In the genomic region with DNA sequence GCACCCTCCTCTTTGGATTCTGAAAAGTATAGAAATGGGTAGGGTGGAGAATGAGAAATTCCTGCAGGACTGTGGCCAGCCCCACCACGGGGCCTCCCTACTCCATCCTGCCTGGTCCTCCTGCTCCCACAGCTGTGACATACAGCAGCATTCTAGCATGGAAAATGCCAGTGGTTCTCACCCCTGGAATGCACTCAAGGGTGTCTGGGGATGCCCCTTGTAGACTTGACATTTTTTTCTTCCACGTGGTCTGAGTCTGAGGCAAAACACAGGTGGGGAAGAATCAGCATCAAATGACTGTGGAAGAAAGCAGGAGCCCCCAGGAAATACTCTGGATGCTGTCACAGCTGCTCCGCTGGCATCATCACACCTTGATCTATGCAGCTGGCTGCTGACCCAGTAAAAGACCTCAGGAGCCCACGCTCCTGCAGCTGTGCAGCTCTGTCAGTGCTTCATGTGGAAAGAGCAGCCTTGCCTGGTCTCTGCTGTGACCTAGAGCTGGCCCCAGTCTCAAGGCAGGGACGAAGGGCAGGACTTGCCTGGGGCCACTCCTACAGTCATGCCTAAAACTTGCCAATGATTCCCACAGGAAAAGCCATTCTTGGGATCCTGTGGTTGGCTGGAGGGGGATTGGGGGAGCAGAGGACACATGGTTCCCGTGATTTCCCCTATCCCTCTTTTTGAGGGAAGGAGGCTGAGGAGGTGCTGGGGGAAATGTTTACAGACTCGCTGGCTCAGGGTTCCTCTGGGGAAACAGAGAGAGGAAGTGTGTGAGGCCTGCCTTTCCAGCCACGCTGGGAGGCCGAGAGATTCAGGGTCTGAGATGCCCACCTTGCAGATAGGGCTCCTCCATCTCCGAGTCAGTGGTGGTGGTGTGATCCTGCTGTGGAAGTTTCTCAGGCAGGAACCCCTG, we compare ENCODE assay signal across 17 cellular contexts. TPM values are rescaled to one million over a fixed set of nuclear protein-coding genes. Genes with fewer than 3 reads are reported as not detected.
DNase-seq lines count a peak whose midpoint lies in the region; ATAC-seq and TF ChIP-seq lines count a peak whose summit lies in the region.
"Had no signal": no experiment of that assay in that cellular context is flagged by ENCODE, and none has a peak within 500 bp of the region (broad histone marks: within the 10 kb centered on the region; RNA-seq: fewer than 3 reads in every experiment).

No MANE protein-coding gene starts in this region.

- no peak for TF ChIP-seq POLR2A in esophagus muscularis mucosa (IDR thresholded peaks at IDR 0.05; ENCODE audit: low read depth)

- H3K4me3 ChIP-seq in esophagus muscularis mucosa (no peak overlapping the region), neural cell (ENCODE audit: low read length) (no peak overlapping the region), tibial artery (no peak overlapping the region)
- H3K4me3 ChIP-seq: GM23338 had no signal

- peaks cover 60 to 86% (median 68%) of the 10 kb centered on the region in 4 donors for H3K36me3 ChIP-seq in esophagus muscularis mucosa
- H3K36me3 ChIP-seq in neural cell (ENCODE audit: insufficient read depth, low read length): peaks cover 39% of the 10 kb centered on the region
- H3K36me3 ChIP-seq in tibial artery: peaks cover 56 to 82% (median 70%) of the 10 kb centered on the region in 3 donors

- H3K27ac ChIP-seq in esophagus muscularis mucosa (replicated peaks in 1 of 4) (peak overlapping the region; percentile 55 to 100 (median 100)), neural cell (ENCODE audit: low read length) (no peak overlapping the region), tibial artery (peak overlapping the region; percentile 95 to 98)

- intact Hi-C loops in esophagus muscularis mucosa (cut with DNase I): no loop called here
- intact Hi-C loops in tibial artery (cut with DNase I; ENCODE audit: low total_unique reads): no loop called here

- H2AFZ ChIP-seq in neural cell (ENCODE audit: low read depth, low read length): no peak overlapping the region
- H2AFZ ChIP-seq: GM23338 had no signal

- no peaks in the 10 kb centered on the region for H3F3A ChIP-seq in neural cell (ENCODE audit: insufficient read depth, low read length, poor library complexity, severe bottlenecking)

- peak overlapping the region; percentile 23 for H3K27ac Mint-ChIP-seq in activated naive CD4-positive, alpha-beta T cell treated with anti-CD3 and anti-CD28 coated beads, Interleukin-2, amount 50 U/mL, for 72 hours
- H3K27ac Mint-ChIP-seq: GM23338 had no signal

- no peak for TF ChIP-seq CTCF in esophagus muscularis mucosa (IDR thresholded peaks at IDR 0.05)
- no peak for TF ChIP-seq CTCF in neural cell (IDR thresholded peaks at IDR 0.05; ENCODE audit: poor library complexity, severe bottlenecking)
- no peak for TF ChIP-seq CTCF in tibial artery (IDR thresholded peaks at IDR 0.05)

- DNase-seq in activated naive CD4-positive, alpha-beta T cell treated with anti-CD3 and anti-CD28 coated beads, Interleukin-2, amount 50 U/mL, for 72 hours (ENCODE audit: low spot score in 2 of 2): no peak
- DNase-seq in activated naive CD4-positive, alpha-beta T cell (lab: John Stamatoyannopoulos, UW): no peak
- DNase-seq in esophagus muscularis mucosa (ENCODE audit: extremely low spot score): no peak
- DNase-seq in tibial artery: peak in 1 of 2 donors; percentile 67
- no peak for DNase-seq in stimulated activated naive CD4-positive, alpha-beta T cell (lab: John Stamatoyannopoulos, UW)
- no peak for DNase-seq in DMS153 treated with DMSO at 0.1 percent for 48 hours (lab: John Stamatoyannopoulos, UW; ENCODE audit: unreplicated experiment)
- no peak for DNase-seq in SKM-1 treated with dmso at 0.1 percent for 144 hours (lab: John Stamatoyannopoulos, UW; ENCODE audit: unreplicated experiment)
- DNase-seq: activated T-cell treated with anti-CD3 and anti-CD28 coated beads, Interleukin-2, amount 50 U/mL, for 1 hour; NCI-H524 treated with DMSO at 0.1 percent for 48 hours; occipital lobe; SIG-M5; stimulated activated CD4-positive, alpha-beta T cell treated with anti-CD3 and anti-CD28 coated beads, Interleukin-4, amount 100 ng/mL, for 1 hour had no signal

- H3K79me2 ChIP-seq in neural cell (replicated peaks; ENCODE audit: insufficient read depth, low read length): peaks cover 48% of the 10 kb centered on the region

- WGBS in esophagus muscularis mucosa: 56% methylated on average over 8 of the region's 10 CpGs

- no peak overlapping the region for H3K4me2 ChIP-seq in neural cell (ENCODE audit: low read length)
- H3K4me2 ChIP-seq: GM23338 had no signal

- no peak for TF ChIP-seq EP300 in esophagus muscularis mucosa (IDR thresholded peaks at IDR 0.05)
- TF ChIP-seq EP300 in neural cell (conservative IDR thresholded peaks at IDR 0.05; ENCODE audit: poor library complexity, severe bottlenecking): no peak

- H3K9me3 Mint-ChIP-seq in activated naive CD4-positive, alpha-beta T cell treated with anti-CD3 and anti-CD28 coated beads, Interleukin-2, amount 50 U/mL, for 72 hours: no peaks in the 10 kb centered on the region
- H3K9me3 Mint-ChIP-seq: GM23338 had no signal

- H3K9me3 ChIP-seq in esophagus muscularis mucosa: no peaks in the 10 kb centered on the region
- no peaks in the 10 kb centered on the region for H3K9me3 ChIP-seq in neural cell (ENCODE audit: low read length)
- H3K9me3 ChIP-seq in tibial artery: no peaks in the 10 kb centered on the region

- no peaks in the 10 kb centered on the region for H3K9me2 ChIP-seq in neural cell (ENCODE audit: insufficient read depth, low read length)

- H3K27me3 ChIP-seq in esophagus muscularis mucosa: no peaks in the 10 kb centered on the region
- no peaks in the 10 kb centered on the region for H3K27me3 ChIP-seq in neural cell (ENCODE audit: insufficient read depth, low read depth, low read length)
- H3K27me3 ChIP-seq in tibial artery: no peaks in the 10 kb centered on the region

- H3K9ac ChIP-seq in neural cell (ENCODE audit: low read length): no peak overlapping the region

- peaks cover 27% of the 10 kb centered on the region for H4K20me1 ChIP-seq in neural cell (ENCODE audit: insufficient read depth)

- no peak for ATAC-seq in activated naive CD4-positive, alpha-beta T cell treated with anti-CD3 and anti-CD28 coated beads, Interleukin-2, amount 50 U/mL, for 72 hours
- ATAC-seq: GM23338 had no signal

- TF ChIP-seq RAD21 in neural cell (conservative IDR thresholded peaks at IDR 0.05): no peak

- H3K36me3 Mint-ChIP-seq in activated naive CD4-positive, alpha-beta T cell treated with anti-CD3 and anti-CD28 coated beads, Interleukin-2, amount 50 U/mL, for 72 hours: peaks cover 0 to 14% of the 10 kb centered on the region in 2 donors

- peaks cover 81 to 84% (median 82%) of the 10 kb centered on the region in 4 donors for H3K4me1 ChIP-seq in esophagus muscularis mucosa
- peaks cover 4 to 84% (median 77%) of the 10 kb centered on the region in 4 donors for H3K4me1 ChIP-seq in tibial artery

TF ChIP-seq in neural cell, 6 proteins besides CTCF, POLR2A, EP300 and RAD21:
- TF ChIP-seq POLR2AphosphoS5 (IDR thresholded peaks at IDR 0.05) (peak; percentile 2), REST (IDR thresholded peaks at IDR 0.05; ENCODE audit: borderline replicate concordance) (no peak)

RNA-seq across cellular contexts. Expression of gene A3GALT2, which starts 10.8 kb away (rescaled TPM):
- not detected for total RNA-seq in activated naive CD4-positive, alpha-beta T cell treated with anti-CD3 and anti-CD28 coated beads, Interleukin-2, amount 50 U/mL, for 72 hours
- total RNA-seq in esophagus muscularis mucosa: not detected
- polyA plus RNA-seq in neural cell: 0.35 TPM in 1 of 2 replicates, not detected in the other
- polyA minus RNA-seq in neural cell: not detected in 2 replicates
- total RNA-seq: A172, epithelial cell of proximal tubule, GM23338, occipital lobe, subcutaneous adipose tissue had no signal
- polyA plus RNA-seq: GM23338 had no signal
